In the genomic region with DNA sequence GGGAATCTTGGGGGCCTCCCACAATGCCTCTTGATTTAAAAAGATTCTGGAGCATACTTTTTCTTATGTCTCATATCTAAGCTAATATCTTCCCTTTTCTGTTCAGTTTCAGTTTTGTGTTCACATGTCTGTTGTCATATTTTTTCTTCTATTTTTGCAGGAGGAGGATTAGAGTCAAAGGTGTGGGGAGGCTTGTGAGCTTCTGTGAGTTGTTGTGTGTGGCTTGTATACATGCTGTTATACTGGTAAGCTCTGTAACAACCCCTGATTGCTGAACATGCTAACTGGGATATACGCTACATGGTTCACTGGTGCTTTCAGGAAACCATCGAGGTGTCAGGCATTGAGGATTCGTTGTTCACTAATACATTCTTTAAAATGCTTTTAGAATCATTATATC, we compare ENCODE assay signal across 1 cellular context.
TF ChIP-seq lines count a peak whose summit lies in the region.

No MANE protein-coding gene starts in this region.

TF ChIP-seq in WTC11, 78 proteins besides CTCF, POLR2A, EP300 and RAD21 (continued from another document):
- TF ChIP-seq, protein P1, sequence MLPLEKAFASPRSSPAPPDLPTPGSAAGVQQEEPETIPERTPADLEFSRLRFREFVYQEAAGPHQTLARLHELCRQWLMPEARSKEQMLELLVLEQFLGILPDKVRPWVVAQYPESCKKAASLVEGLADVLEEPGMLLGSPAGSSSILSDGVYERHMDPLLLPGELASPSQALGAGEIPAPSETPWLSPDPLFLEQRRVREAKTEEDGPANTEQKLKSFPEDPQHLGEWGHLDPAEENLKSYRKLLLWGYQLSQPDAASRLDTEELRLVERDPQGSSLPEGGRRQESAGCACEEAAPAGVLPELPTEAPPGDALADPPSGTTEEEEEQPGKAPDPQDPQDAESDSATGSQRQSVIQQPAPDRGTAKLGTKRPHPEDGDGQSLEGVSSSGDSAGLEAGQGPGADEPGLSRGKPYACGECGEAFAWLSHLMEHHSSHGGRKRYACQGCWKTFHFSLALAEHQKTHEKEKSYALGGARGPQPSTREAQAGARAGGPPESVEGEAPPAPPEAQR (CRISPR knock-in tag; IDR thresholded peaks at IDR 0.05) = no peak
- TF ChIP-seq MYBL2 (CRISPR knock-in tag; IDR thresholded peaks at IDR 0.05) (no peak), ESRRA (CRISPR knock-in tag; IDR thresholded peaks at IDR 0.05; ENCODE audit: borderline replicate concordance) (no peak), JAZF1 (CRISPR knock-in tag; IDR thresholded peaks at IDR 0.05) (no peak), JUN (CRISPR knock-in tag; IDR thresholded peaks at IDR 0.05) (no peak), ATF1 (CRISPR knock-in tag; IDR thresholded peaks at IDR 0.05) (no peak)
- TF ChIP-seq, protein P2, sequence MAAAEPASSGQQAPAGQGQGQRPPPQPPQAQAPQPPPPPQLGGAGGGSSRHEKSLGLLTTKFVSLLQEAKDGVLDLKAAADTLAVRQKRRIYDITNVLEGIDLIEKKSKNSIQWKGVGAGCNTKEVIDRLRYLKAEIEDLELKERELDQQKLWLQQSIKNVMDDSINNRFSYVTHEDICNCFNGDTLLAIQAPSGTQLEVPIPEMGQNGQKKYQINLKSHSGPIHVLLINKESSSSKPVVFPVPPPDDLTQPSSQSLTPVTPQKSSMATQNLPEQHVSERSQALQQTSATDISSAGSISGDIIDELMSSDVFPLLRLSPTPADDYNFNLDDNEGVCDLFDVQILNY (CRISPR knock-in tag; IDR thresholded peaks at IDR 0.05) = no peak
- TF ChIP-seq, protein P3, sequence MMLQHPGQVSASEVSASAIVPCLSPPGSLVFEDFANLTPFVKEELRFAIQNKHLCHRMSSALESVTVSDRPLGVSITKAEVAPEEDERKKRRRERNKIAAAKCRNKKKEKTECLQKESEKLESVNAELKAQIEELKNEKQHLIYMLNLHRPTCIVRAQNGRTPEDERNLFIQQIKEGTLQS (CRISPR knock-in tag; conservative IDR thresholded peaks at IDR 0.05) = no peak
- TF ChIP-seq, protein P4, sequence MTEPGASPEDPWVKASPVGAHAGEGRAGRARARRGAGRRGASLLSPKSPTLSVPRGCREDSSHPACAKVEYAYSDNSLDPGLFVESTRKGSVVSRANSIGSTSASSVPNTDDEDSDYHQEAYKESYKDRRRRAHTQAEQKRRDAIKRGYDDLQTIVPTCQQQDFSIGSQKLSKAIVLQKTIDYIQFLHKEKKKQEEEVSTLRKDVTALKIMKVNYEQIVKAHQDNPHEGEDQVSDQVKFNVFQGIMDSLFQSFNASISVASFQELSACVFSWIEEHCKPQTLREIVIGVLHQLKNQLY (CRISPR knock-in tag; IDR thresholded peaks at IDR 0.05) = no peak
